In genomic region chr9:72082536-72082935, GRCh38 we compare ENCODE assay signal across 36 cellular contexts. TPM values are rescaled to one million over a fixed set of nuclear protein-coding genes. Genes with fewer than 3 reads are reported as not detected.
"Had no signal": no experiment of that assay in that cellular context is flagged by ENCODE, and none has a peak within 500 bp of the region (broad histone marks: within the 10 kb centered on the region; RNA-seq: fewer than 3 reads in every experiment).

No MANE protein-coding gene starts in this region.

- H3K27me3 Mint-ChIP-seq: activated naive CD4-positive, alpha-beta T cell treated with anti-CD3 and anti-CD28 coated beads, Interleukin-2, amount 10 ng/mL, durations not matched to agents 7 days and 5 days had no signal

- H3K4me1 Mint-ChIP-seq: activated B cell treated with CpG ODN at 0.5 μM for 24 hours; activated CD4-positive, alpha-beta T cell treated with anti-CD3 and anti-CD28 coated beads, Interleukin-2, amount 10 ng/mL, durations not matched to agents 24 days and 14 days; activated CD8-positive, alpha-beta memory T cell treated with anti-CD3 and anti-CD28 coated beads, Interleukin-2, amount 10 ng/mL, durations not matched to agents 7 days and 5 days; activated naive CD4-positive, alpha-beta T cell treated with anti-CD3 and anti-CD28 coated beads, Interleukin-2, amount 10 ng/mL, durations not matched to agents 7 days and 5 days; activated naive CD4-positive, alpha-beta T cell treated with anti-CD3 and anti-CD28 coated beads, Interleukin-2, amount 50 U/mL, for 24 hours; activated naive CD8-positive, alpha-beta T cell treated with anti-CD3 and anti-CD28 coated beads, Interleukin-2, amount 10 ng/mL, durations not matched to agents 7 days and 5 days; activated naive CD8-positive, alpha-beta T cell treated with anti-CD3 and anti-CD28 coated beads, Interleukin-2, amount 50 U/mL, for 24 hours; brain; central memory CD8-positive, alpha-beta T cell had no signal

- H3K9me3 ChIP-seq: ascending aorta had no signal

- H3K4me3 ChIP-seq: ascending aorta, cardiac muscle cell had no signal

- H3K4me1 ChIP-seq: ascending aorta had no signal

- H3K36me3 Mint-ChIP-seq: activated CD4-positive, alpha-beta memory T cell treated with anti-CD3 and anti-CD28 coated beads for 36 hours; activated CD8-positive, alpha-beta memory T cell treated with anti-CD3 and anti-CD28 coated beads, Interleukin-2, amount 10 ng/mL, durations not matched to agents 7 days and 5 days; activated naive CD4-positive, alpha-beta T cell treated with anti-CD3 and anti-CD28 coated beads, Interleukin-2, amount 10 ng/mL, durations not matched to agents 7 days and 5 days; activated naive CD4-positive, alpha-beta T cell treated with anti-CD3 and anti-CD28 coated beads, Interleukin-2, amount 50 U/mL, for 24 hours; activated naive CD8-positive, alpha-beta T cell; activated naive CD8-positive, alpha-beta T cell treated with anti-CD3 and anti-CD28 coated beads, Interleukin-2, amount 10 ng/mL, durations not matched to agents 7 days and 5 days; brain had no signal

- H3K36me3 ChIP-seq: ascending aorta, cardiac muscle cell had no signal

- H3K9me3 Mint-ChIP-seq: activated CD4-positive, alpha-beta T cell treated with anti-CD3 and anti-CD28 coated beads, Interleukin-2, amount 10 ng/mL, durations not matched to agents 24 days and 14 days; activated naive CD4-positive, alpha-beta T cell treated with anti-CD3 and anti-CD28 coated beads, Interleukin-2, amount 10 ng/mL, durations not matched to agents 7 days and 5 days; activated naive CD4-positive, alpha-beta T cell treated with anti-CD3 and anti-CD28 coated beads, Interleukin-2, amount 50 U/mL, for 24 hours; activated naive CD8-positive, alpha-beta T cell treated with anti-CD3 and anti-CD28 coated beads, Interleukin-2, amount 10 ng/mL, durations not matched to agents 7 days and 5 days; activated T-cell treated with anti-CD3 and anti-CD28 coated beads, Interleukin-2, amount 50 U/mL, for 24 hours; activated T-helper 2 cell treated with anti-CD3 and anti-CD28 coated beads, Interferon-gamma antibody, Interleukin-2, Interleukin-4, amounts not matched to agents 10 μg/mL and 5 μg/mL and 100 μg/mL, durations not matched to agents 14 hours and 24 hours and 36 hours; central memory CD8-positive, alpha-beta T cell; T-helper 1 cell treated with Interleukin-12 subunit alpha and Interleukin-12 subunit beta and Interleukin-4 antibody, amounts not matched to agents 30 μg/mL and 1 μg/mL, for 36 hours; T-helper 2 cell treated with Interferon-gamma antibody and Interleukin-4, amounts not matched to agents 5 μg/mL and 100 μg/mL, for 36 hours had no signal

- DNase-seq: activated B cell treated with CpG ODN at 0.5 μM for 24 hours; activated CD4-positive, alpha-beta memory T cell treated with anti-CD3 and anti-CD28 coated beads for 36 hours; activated CD4-positive, alpha-beta T cell treated with anti-CD3 and anti-CD28 coated beads for 4 hours; activated CD4-positive, alpha-beta T cell treated with anti-CD3 and anti-CD28 coated beads, Interleukin-2, amount 10 ng/mL, durations not matched to agents 24 days and 14 days; activated CD4-positive, alpha-beta T cell treated with anti-CD3 and anti-CD28 coated beads, Interleukin-2, amount 50 U/mL, for 1 hour; activated CD4-positive, alpha-beta T cell treated with anti-CD3 and anti-CD28 coated beads, Interleukin-2, amount 50 U/mL, for 4 hours; activated CD4-positive, CD25-positive, alpha-beta regulatory T cell treated with anti-CD3 and anti-CD28 coated beads, Interleukin-2, amount 50 U/mL, for 72 hours; activated CD8-positive, alpha-beta memory T cell treated with anti-CD3 and anti-CD28 coated beads for 24 hours; activated CD8-positive, alpha-beta memory T cell treated with anti-CD3 and anti-CD28 coated beads, Interleukin-2, amount 10 ng/mL, durations not matched to agents 7 days and 5 days; activated CD8-positive, alpha-beta memory T cell treated with anti-CD3 and anti-CD28 coated beads, Interleukin-2, amount 50 U/mL, for 48 hours; activated CD8-positive, alpha-beta T cell treated with anti-CD3 and anti-CD28 coated beads, Interleukin-2, amount 10 ng/mL, durations not matched to agents 7 days and 5 days; activated effector memory CD4-positive, alpha-beta T cell treated with Interleukin-2 at 50 U/mL for 16 hours; activated gamma-delta T cell; activated naive CD4-positive, alpha-beta T cell treated with anti-CD3 and anti-CD28 coated beads, Interleukin-2, amount 10 ng/mL, durations not matched to agents 7 days and 5 days; activated naive CD4-positive, alpha-beta T cell treated with Interleukin-2 at 50 U/mL for 16 hours; activated naive CD8-positive, alpha-beta T cell treated with anti-CD3 and anti-CD28 coated beads, Interleukin-2, amount 10 ng/mL, durations not matched to agents 7 days and 5 days; activated naive CD8-positive, alpha-beta T cell treated with anti-CD3 and anti-CD28 coated beads, Interleukin-2, amount 50 U/mL, for 24 hours; activated T-cell treated with anti-CD3 and anti-CD28 coated beads, Interleukin-2, amount 50 U/mL, for 24 hours; activated T-cell treated with anti-CD3 and anti-CD28 coated beads, Interleukin-2, amount 50 U/mL, for 48 hours; cerebellar nuclear complex; T-helper 1 cell; T-helper 2 cell; T-helper 9 cell had no signal

- H3K27ac Mint-ChIP-seq: activated B cell treated with CpG ODN at 0.5 μM for 24 hours; activated CD4-positive, alpha-beta memory T cell treated with anti-CD3 and anti-CD28 coated beads for 36 hours; activated CD4-positive, alpha-beta T cell treated with anti-CD3 and anti-CD28 coated beads, Interleukin-2, amount 10 ng/mL, durations not matched to agents 24 days and 14 days; activated CD8-positive, alpha-beta memory T cell treated with anti-CD3 and anti-CD28 coated beads, Interleukin-2, amount 10 ng/mL, durations not matched to agents 7 days and 5 days; activated CD8-positive, alpha-beta T cell treated with anti-CD3 and anti-CD28 coated beads, Interleukin-2, amount 10 ng/mL, durations not matched to agents 7 days and 5 days; activated naive CD4-positive, alpha-beta T cell treated with anti-CD3 and anti-CD28 coated beads, Interleukin-2, amount 10 ng/mL, durations not matched to agents 7 days and 5 days; activated naive CD4-positive, alpha-beta T cell treated with anti-CD3 and anti-CD28 coated beads, Interleukin-2, amount 50 U/mL, for 24 hours; activated naive CD8-positive, alpha-beta T cell; activated naive CD8-positive, alpha-beta T cell treated with anti-CD3 and anti-CD28 coated beads, Interleukin-2, amount 10 ng/mL, durations not matched to agents 7 days and 5 days; activated naive CD8-positive, alpha-beta T cell treated with anti-CD3 and anti-CD28 coated beads, Interleukin-2, amount 50 U/mL, for 24 hours; activated T-cell treated with anti-CD3 and anti-CD28 coated beads, Interleukin-2, amount 50 U/mL, for 24 hours; activated T-helper 2 cell treated with anti-CD3 and anti-CD28 coated beads, Interferon-gamma antibody, Interleukin-2, Interleukin-4, amounts not matched to agents 10 μg/mL and 5 μg/mL and 100 μg/mL, durations not matched to agents 14 hours and 24 hours and 36 hours; brain; T-helper 1 cell treated with Interleukin-12 subunit alpha and Interleukin-12 subunit beta and Interleukin-4 antibody, amounts not matched to agents 30 μg/mL and 1 μg/mL, for 36 hours; T-helper 2 cell treated with Interferon-gamma antibody and Interleukin-4, amounts not matched to agents 5 μg/mL and 100 μg/mL, for 36 hours had no signal

- H3K27me3 ChIP-seq: ascending aorta, cardiac muscle cell had no signal

- ATAC-seq: activated CD8-positive, alpha-beta memory T cell treated with anti-CD3 and anti-CD28 coated beads, Interleukin-2, amount 10 ng/mL, durations not matched to agents 7 days and 5 days; activated CD8-positive, alpha-beta T cell treated with anti-CD3 and anti-CD28 coated beads, Interleukin-2, amount 10 ng/mL, durations not matched to agents 7 days and 5 days; activated naive CD8-positive, alpha-beta T cell treated with anti-CD3 and anti-CD28 coated beads, Interleukin-2, amount 50 U/mL, for 24 hours had no signal

- H3K4me3 Mint-ChIP-seq: activated B cell treated with CpG ODN at 0.5 μM for 24 hours; activated CD4-positive, alpha-beta memory T cell treated with anti-CD3 and anti-CD28 coated beads for 36 hours; activated CD4-positive, alpha-beta T cell treated with anti-CD3 and anti-CD28 coated beads, Interleukin-2, amount 10 ng/mL, durations not matched to agents 24 days and 14 days; activated CD8-positive, alpha-beta memory T cell treated with anti-CD3 and anti-CD28 coated beads, Interleukin-2, amount 10 ng/mL, durations not matched to agents 7 days and 5 days; activated CD8-positive, alpha-beta T cell treated with anti-CD3 and anti-CD28 coated beads, Interleukin-2, amount 10 ng/mL, durations not matched to agents 7 days and 5 days; activated naive CD4-positive, alpha-beta T cell treated with anti-CD3 and anti-CD28 coated beads, Interleukin-2, amount 10 ng/mL, durations not matched to agents 7 days and 5 days; activated naive CD4-positive, alpha-beta T cell treated with anti-CD3 and anti-CD28 coated beads, Interleukin-2, amount 50 U/mL, for 24 hours; activated naive CD8-positive, alpha-beta T cell; activated naive CD8-positive, alpha-beta T cell treated with anti-CD3 and anti-CD28 coated beads, Interleukin-2, amount 10 ng/mL, durations not matched to agents 7 days and 5 days; activated naive CD8-positive, alpha-beta T cell treated with anti-CD3 and anti-CD28 coated beads, Interleukin-2, amount 50 U/mL, for 24 hours; activated T-cell treated with anti-CD3 and anti-CD28 coated beads, Interleukin-2, amount 50 U/mL, for 24 hours; brain; central memory CD8-positive, alpha-beta T cell; T-helper 1 cell treated with Interleukin-12 subunit alpha and Interleukin-12 subunit beta and Interleukin-4 antibody, amounts not matched to agents 30 μg/mL and 1 μg/mL, for 36 hours; T-helper 2 cell treated with Interferon-gamma antibody and Interleukin-4, amounts not matched to agents 5 μg/mL and 100 μg/mL, for 36 hours had no signal

- FAIRE-seq: bronchial epithelial cell, TTC549 had no signal

RNA-seq across cellular contexts. Expression of gene C9orf57, which starts 22.1 kb away (rescaled TPM):
- total RNA-seq: activated B cell treated with CpG ODN at 0.5 μM for 24 hours; activated CD4-positive, alpha-beta memory T cell treated with anti-CD3 and anti-CD28 coated beads for 36 hours; activated CD4-positive, alpha-beta T cell treated with anti-CD3 and anti-CD28 coated beads, Interleukin-2, amount 10 ng/mL, durations not matched to agents 24 days and 14 days; activated CD8-positive, alpha-beta memory T cell treated with anti-CD3 and anti-CD28 coated beads, Interleukin-2, amount 10 ng/mL, durations not matched to agents 7 days and 5 days; activated CD8-positive, alpha-beta T cell treated with anti-CD3 and anti-CD28 coated beads, Interleukin-2, amount 10 ng/mL, durations not matched to agents 7 days and 5 days; activated naive CD8-positive, alpha-beta T cell treated with anti-CD3 and anti-CD28 coated beads, Interleukin-2, amount 10 ng/mL, durations not matched to agents 7 days and 5 days; activated T-helper 2 cell treated with anti-CD3 and anti-CD28 coated beads, Interferon-gamma antibody, Interleukin-2, Interleukin-4, amounts not matched to agents 10 μg/mL and 5 μg/mL and 100 μg/mL, durations not matched to agents 14 hours and 24 hours and 36 hours; ascending aorta; bronchial epithelial cell; cardiac muscle cell; chondrocyte had no signal
- polyA plus RNA-seq: adipose tissue, cardiac muscle cell had no signal
